ENCODE assay signal across 31 cellular contexts in the genomic region with DNA sequence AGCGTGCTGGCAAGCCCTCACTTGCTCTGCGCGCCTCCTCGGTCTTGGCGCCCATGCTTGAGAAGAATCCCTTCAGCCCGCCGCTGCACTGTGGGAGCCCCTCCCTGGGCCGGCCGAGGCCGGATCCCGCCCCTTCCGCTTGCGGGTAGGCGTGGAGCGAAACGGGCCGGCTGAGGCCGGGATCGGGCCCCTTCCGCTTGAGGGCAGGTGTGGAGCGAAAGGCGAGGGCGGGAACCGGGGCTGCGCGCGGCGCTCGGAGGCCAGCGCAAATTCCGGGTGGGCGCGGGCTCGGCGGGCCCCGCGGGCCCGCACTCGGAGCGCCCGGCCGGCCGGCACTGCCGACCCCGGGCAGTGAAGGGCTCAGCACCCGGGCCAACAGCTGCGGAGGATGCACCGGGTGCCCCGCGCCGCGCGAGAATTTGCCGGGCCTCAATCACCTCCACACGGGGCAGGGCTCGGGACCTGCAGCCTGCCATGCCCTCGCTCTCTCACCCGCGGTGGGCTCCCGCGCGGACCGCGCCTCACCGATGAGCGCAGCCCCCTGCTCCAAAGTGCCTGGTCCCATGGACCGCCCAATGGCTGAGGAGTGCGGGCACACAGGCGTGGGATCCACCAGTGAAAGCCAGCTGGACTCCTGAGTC. TPM values are rescaled to one million over a fixed set of nuclear protein-coding genes. Genes with fewer than 3 reads are reported as not detected.
DNase-seq lines count a peak whose midpoint lies in the region; ATAC-seq, FAIRE-seq and TF ChIP-seq lines count a peak whose summit lies in the region.
"Had no signal": no experiment of that assay in that cellular context is flagged by ENCODE, and none has a peak within 500 bp of the region (broad histone marks: within the 10 kb centered on the region; RNA-seq: fewer than 3 reads in every experiment).

No MANE protein-coding gene starts in this region.

- ATAC-seq in HepG2, result no peak
- ATAC-seq: natural killer cell treated with Interleukin-12 subunit alpha and Interleukin-12 subunit beta and Interleukin-15 and Interleukin-18, amount 100 ng/mL, for 72 hours; Panc1 had no signal

- no peak overlapping the region for H2BK12ac ChIP-seq in neuronal stem cell (ENCODE audit: low read length)

- TF ChIP-seq POLR2A in HepG2 (IDR thresholded peaks at IDR 0.05; ENCODE audit: insufficient read depth in 1 of 2, low read depth in 2 of 2, low read length in 2 of 2), result no peak

- WGBS in liver, result 67% methylated on average over 69 of the region's 69 CpGs
- 90% methylated on average over 37 of the region's 69 CpGs for WGBS in HepG2 (ENCODE audit: low lambda C conversion rate)
- no CpG with 5 or more reads among the region's 69 CpGs for WGBS in neuronal stem cell (ENCODE audit: extremely low coverage in 2 of 2, insufficient read length in 2 of 2, insufficient replicate concordance in 1 of 2), 2 donors

- TF ChIP-seq RAD21 in liver (IDR thresholded peaks at IDR 0.05) (no peak), HepG2 (CRISPR knock-in tag; IDR thresholded peaks at IDR 0.05) (no peak)

- H3K79me1 ChIP-seq in neuronal stem cell (ENCODE audit: low read depth, low read length), result no peaks in the 10 kb centered on the region

- no peak for FAIRE-seq in HepG2 (lab: Jason Lieb, UNC)
- FAIRE-seq: GM12892, islet of Langerhans, small intestine had no signal

- intact Hi-C loops in HepG2 (cut with micrococcal nuclease; ENCODE audit: unreplicated experiment), result no loop called here

- H2BK15ac ChIP-seq in neuronal stem cell (ENCODE audit: low read length), result no peak overlapping the region

- H3K79me2 ChIP-seq in HepG2 (ENCODE audit: insufficient read depth, low read length), result no peaks in the 10 kb centered on the region

- in situ Hi-C loops in HepG2 (cut with HindIII; ENCODE audit: extremely low pct_ligation_motif_present, low pct_unique_long_range_greater_than_20kb), result no loop called here

- peak overlapping the region; percentile 8 to 46 (median 45) for H3K4me3 ChIP-seq in liver (ENCODE audit: low read depth in 1 of 3, low read length in 3 of 3)
- H3K4me3 ChIP-seq in HepG2 (replicated peaks in 1 of 3; ENCODE audit: insufficient read depth in 1 of 3, low read depth in 2 of 3, low read length in 3 of 3), result no peak overlapping the region
- no peak overlapping the region for H3K4me3 ChIP-seq in epithelial cell of esophagus (ENCODE audit: low read length)
- no peak overlapping the region for H3K4me3 ChIP-seq in neuronal stem cell (ENCODE audit: low read length in 2 of 2)
- H3K4me3 ChIP-seq: lower lobe of right lung, ovary, stomach, tibial nerve had no signal

- no peak for TF ChIP-seq CTCF in liver (IDR thresholded peaks at IDR 0.05; ENCODE audit: low read depth, low read length, missing input control)
- no peak for TF ChIP-seq CTCF in HepG2 (CRISPR knock-in tag; IDR thresholded peaks at IDR 0.05)
- no peak for TF ChIP-seq CTCF in epithelial cell of esophagus (IDR thresholded peaks at IDR 0.05; ENCODE audit: insufficient read depth, low read depth, low read length, missing control alignments)

- no peak overlapping the region for H3K9ac ChIP-seq in liver (ENCODE audit: low read depth in 1 of 2, low read length in 2 of 2)
- H3K9ac ChIP-seq in HepG2 (ENCODE audit: insufficient read depth, low read depth, low read length), result no peak overlapping the region
- H3K9ac ChIP-seq in neuronal stem cell (ENCODE audit: low read depth, low read length, poor library complexity), result no peak overlapping the region

- CTCF ChIA-PET in HepG2 (lab: Yijun Ruan, JAX; ENCODE audit: low intra/inter-chr PET ratio, low total read pairs), result no interaction called here

- no peak overlapping the region for H2BK5ac ChIP-seq in neuronal stem cell (ENCODE audit: low read length)

- H3K23ac ChIP-seq in neuronal stem cell (ENCODE audit: low read depth, low read length, poor library complexity), result no peak overlapping the region

- H3K4ac ChIP-seq in neuronal stem cell (ENCODE audit: low read length), result no peak overlapping the region

- DNase-seq in HepG2 (ENCODE audit: low spot score), result no peak
- peak; percentile 42 for DNase-seq in epithelial cell of esophagus (ENCODE audit: low read depth)
- no peak for DNase-seq in neuronal stem cell (ENCODE audit: low spot score)
- no peak for DNase-seq in NCI-H2107 (lab: John Stamatoyannopoulos, UW)
- DNase-seq in NCI-H82 treated with DMSO at 0.1 percent for 48 hours (lab: John Stamatoyannopoulos, UW; ENCODE audit: unreplicated experiment), result no peak
- DNase-seq in stimulated activated CD4-positive, alpha-beta T cell treated with anti-CD3 and anti-CD28 coated beads, Interleukin-12 subunit alpha, Interleukin-12 subunit beta, amount 100 ng/mL, for 4 hours, result no peak
- DNase-seq: activated naive CD4-positive, alpha-beta T cell treated with Interleukin-2 at 50 U/mL for 16 hours; activated T-cell treated with anti-CD3 and anti-CD28 coated beads, Interleukin-2, amount 50 U/mL, for 72 hours; amniotic stem cell; COR-L47; DMS53; effector CD4-positive, alpha-beta T cell; HCEC 1CT; lower lobe of right lung; MM.1S; NCI-H1105 treated with DMSO at 0.1 percent for 48 hours; NCI-H187 treated with DMSO at 0.1 percent for 48 hours; NCI-H526 treated with DMSO at 0.1 percent for 48 hours; ovary; SHP77; small intestine; stimulated activated CD4-positive, alpha-beta T cell treated with anti-CD3 and anti-CD28 coated beads, Interleukin-1b, Interleukin-23, amount 100 ng/mL, for 48 hours; stomach had no signal

- no peak overlapping the region for H4K8ac ChIP-seq in neuronal stem cell (ENCODE audit: low read depth, low read length)

- no peak overlapping the region for H4K91ac ChIP-seq in neuronal stem cell (ENCODE audit: low read depth, low read length, poor library complexity)

- H2BK120ac ChIP-seq in neuronal stem cell (ENCODE audit: low read depth, low read length), result no peak overlapping the region

- TF ChIP-seq EP300 in HepG2 (IDR thresholded peaks at IDR 0.05; ENCODE audit: low read depth in 2 of 2, low read length in 2 of 2), result no peak
- no peak for TF ChIP-seq EP300 in HepG2 (CRISPR knock-in tag; IDR thresholded peaks at IDR 0.05; ENCODE audit: borderline replicate concordance)

- H3K14ac ChIP-seq in neuronal stem cell (ENCODE audit: low read length), result no peak overlapping the region

- POLR2A ChIA-PET in HepG2 (lab: Yijun Ruan, JAX), result no interaction called here

- H3K18ac ChIP-seq in neuronal stem cell (ENCODE audit: low read length), result peak overlapping the region; percentile 48

- BruUV-seq in HepG2 (replicated peaks; lab: Mats Ljungman, UMichigan), result no TSS peak

- no peak overlapping the region for H3K27ac ChIP-seq in liver (ENCODE audit: low read depth in 1 of 2, low read length in 2 of 2)
- no peak overlapping the region for H3K27ac ChIP-seq in HepG2 (ENCODE audit: extremely low read length, insufficient read depth, low read length)
- no peak overlapping the region for H3K27ac ChIP-seq in neuronal stem cell (replicated peaks; ENCODE audit: low read length)
- H3K27ac ChIP-seq: C4-2B, epithelial cell of prostate, lower lobe of right lung, ovary, stomach, tibial nerve had no signal

- no peaks in the 10 kb centered on the region for H3K27me3 ChIP-seq in liver (ENCODE audit: control insufficient read depth in 4 of 4, insufficient read depth in 4 of 4, low read length in 3 of 4)
- no peaks in the 10 kb centered on the region for H3K27me3 ChIP-seq in HepG2 (ENCODE audit: control insufficient read depth in 1 of 2, insufficient read depth in 2 of 2, low read length in 2 of 2)
- no peaks in the 10 kb centered on the region for H3K27me3 ChIP-seq in neuronal stem cell (ENCODE audit: control insufficient read depth in 3 of 3, insufficient read depth in 3 of 3, low read depth in 1 of 3, low read length in 3 of 3)
- H3K27me3 ChIP-seq: ovary, stomach, tibial nerve had no signal

- H3K36me3 ChIP-seq in liver (ENCODE audit: control insufficient read depth in 4 of 4, insufficient read depth in 3 of 4, low read depth in 1 of 4, low read length in 3 of 4) (no peaks in the 10 kb centered on the region), HepG2 (replicated peaks in 1 of 2; ENCODE audit: control insufficient read depth in 1 of 2, insufficient read depth in 2 of 2, low read length in 2 of 2) (no peaks in the 10 kb centered on the region), neuronal stem cell (replicated peaks in 1 of 2; ENCODE audit: control insufficient read depth in 2 of 2, insufficient read depth in 2 of 2, low read length in 2 of 2) (no peaks in the 10 kb centered on the region)
- H3K36me3 ChIP-seq: lower lobe of right lung, ovary, stomach, tibial nerve had no signal

- H3K4me1 ChIP-seq in liver (ENCODE audit: control insufficient read depth in 4 of 4, insufficient read depth in 4 of 4, low read length in 3 of 4), result peaks cover 0 to 4% (median under 1%) of the 10 kb centered on the region in 4 donors
- H3K4me1 ChIP-seq in HepG2 (ENCODE audit: insufficient read depth, low read length), result no peaks in the 10 kb centered on the region
- H3K4me1 ChIP-seq in neuronal stem cell (ENCODE audit: control insufficient read depth in 2 of 2, insufficient read depth in 1 of 2, low read depth in 1 of 2, low read length in 2 of 2), result no peaks in the 10 kb centered on the region
- H3K4me1 ChIP-seq: lower lobe of right lung, stomach, tibial nerve had no signal

- no peaks in the 10 kb centered on the region for H4K20me1 ChIP-seq in HepG2 (ENCODE audit: insufficient read depth, low read length)

- H2AK5ac ChIP-seq in neuronal stem cell (ENCODE audit: low read depth, low read length), result no peak overlapping the region

- H3K9me3 ChIP-seq in liver (ENCODE audit: control insufficient read depth in 4 of 4, low read length in 3 of 4), result no peaks in the 10 kb centered on the region
- H3K9me3 ChIP-seq in HepG2 (ENCODE audit: low read length), result no peaks in the 10 kb centered on the region
- H3K9me3 ChIP-seq in neuronal stem cell (replicated peaks in 1 of 2; ENCODE audit: control insufficient read depth in 2 of 2, insufficient read depth in 1 of 2, low read depth in 1 of 2, low read length in 2 of 2), result peaks cover 1 to 3% of the 10 kb centered on the region in 2 donors
- H3K9me3 ChIP-seq: ovary had no signal

- H3K4me2 ChIP-seq in HepG2 (ENCODE audit: low read depth, low read length) (no peak overlapping the region), neuronal stem cell (ENCODE audit: insufficient read depth, low read length, poor library complexity, severe bottlenecking) (no peak overlapping the region)

- no peak overlapping the region for H2AFZ ChIP-seq in HepG2 (ENCODE audit: low read length)
- H2AFZ ChIP-seq in neuronal stem cell (ENCODE audit: low read length), result no peak overlapping the region

RNA-seq across cellular contexts. Expression of gene GBA3, which starts 58.1 kb away (rescaled TPM):
- 10 to 100 TPM; 10.6 to 36.7 TPM for total RNA-seq in liver
- polyA plus RNA-seq in liver, result 10 to 100 TPM; 16.9 to 20.9 TPM
- 0.15 and 0.18 TPM in 2 replicates for total RNA-seq in HepG2 (2016; rRNA removed; fragmentation: Illumina TruSeq; extraction: Trizol)
- total RNA-seq in HepG2 (2016; cell fraction: cytosol; rRNA removed; fragmentation: Illumina TruSeq; extraction: Trizol; ENCODE audit: low read depth), result 0.30 TPM in 1 of 2 replicates, not detected in the other
- total RNA-seq in HepG2 (2016; cell fraction: insoluble cytoplasmic fraction; rRNA removed; fragmentation: Illumina TruSeq; extraction: Trizol), result 0.11 and 0.13 TPM in 2 replicates
- total RNA-seq in HepG2 (2016; cell fraction: membrane; rRNA removed; fragmentation: Illumina TruSeq; extraction: Trizol), result 0.06 TPM in 1 of 2 replicates, not detected in the other
- not detected in 2 replicates for total RNA-seq in HepG2 (2016; cell fraction: nucleus; rRNA removed; fragmentation: Illumina TruSeq; extraction: Trizol)
- 0.03 TPM in 1 of 2 replicates, not detected in the other for polyA plus RNA-seq in HepG2 (2011; rRNA removed)
- polyA plus RNA-seq in HepG2 (2011; cell fraction: cytosol; rRNA removed), result 0.04 TPM in 1 of 2 replicates, not detected in the other
- polyA plus RNA-seq in HepG2 (2011; cell fraction: nucleus; rRNA removed), result not detected in 2 replicates
- 0.23 TPM in 1 of 2 replicates, not detected in the other for polyA plus RNA-seq in HepG2 (2012)
- not detected in 2 replicates for polyA plus RNA-seq in HepG2 (2016; cell fraction: cytosol; fragmentation: Illumina TruSeq; extraction: Trizol; ENCODE audit: low read depth)
- 0.10 and 0.23 TPM in 2 replicates for polyA plus RNA-seq in HepG2 (2016; cell fraction: insoluble cytoplasmic fraction; fragmentation: Illumina TruSeq; extraction: Trizol; ENCODE audit: low read depth)
- polyA plus RNA-seq in HepG2 (2016; cell fraction: membrane; fragmentation: Illumina TruSeq; extraction: Trizol; ENCODE audit: low read depth), result not detected in 2 replicates
- not detected in 2 replicates for polyA plus RNA-seq in HepG2 (2016; cell fraction: nucleus; fragmentation: Illumina TruSeq; extraction: Trizol; ENCODE audit: insufficient read depth, low read depth)
- polyA minus RNA-seq in HepG2 (2011; rRNA and poly(A)+ RNA removed; ENCODE audit: low replicate concordance), result not detected in 2 replicates
- polyA minus RNA-seq in HepG2 (2011; cell fraction: cytosol; rRNA and poly(A)+ RNA removed), result not detected in 2 replicates
- polyA minus RNA-seq in HepG2 (2011; cell fraction: nucleus; rRNA and poly(A)+ RNA removed), result not detected in 2 replicates
- not detected for polyA plus RNA-seq in neuronal stem cell (2013, experiment 1 of 2)
- not detected for polyA plus RNA-seq in neuronal stem cell (2013, experiment 2 of 2)
- total RNA-seq: activated T-cell treated with anti-CD3 and anti-CD28 coated beads, Interleukin-2, amount 50 U/mL, for 72 hours; tibial nerve had no signal

Comparison
In these comparisons a context has a peak if more than half of its experiments do, and no peak if none do; other contexts are left out.
1. H3K4me3 ChIP-seq: peak in liver (3 of 3); none in HepG2 (0 of 3), epithelial cell of esophagus (single experiment) and neuronal stem cell (0 of 2).
2. RNA of gene GBA3, which starts 58.1 kb away (total RNA-seq): 10.6 to 36.7 TPM in liver; 0.06 to 0.30 TPM in HepG2; every median in the first group is over 4 times any median in the second.